Comparison of ENCODE assay signal across 9 cellular contexts in the genomic region with DNA sequence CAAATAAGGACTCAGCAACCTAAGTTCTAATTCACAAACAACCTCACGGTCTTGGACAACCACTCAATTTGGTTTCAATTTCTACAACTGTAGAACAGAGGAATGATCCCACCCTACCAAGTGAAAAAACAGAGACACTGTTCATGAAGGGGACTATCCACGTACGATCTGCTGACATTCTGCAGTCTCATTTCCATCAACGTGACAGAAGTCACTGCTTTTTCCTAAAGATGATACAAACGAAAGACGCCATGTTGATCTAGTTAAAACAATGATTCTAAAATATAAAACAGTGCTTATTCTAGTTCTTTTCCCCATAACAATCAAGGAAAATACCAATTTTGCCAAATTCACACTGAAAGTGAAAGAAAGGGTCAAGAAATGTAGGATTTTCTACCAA. TPM values are rescaled to one million over a fixed set of nuclear protein-coding genes. Genes with fewer than 3 reads are reported as not detected.
A peak's percentile ranks its signal among the peaks of the same experiment; 100 is the strongest.
DNase-seq lines count a peak whose midpoint lies in the region; ATAC-seq, FAIRE-seq and TF ChIP-seq lines count a peak whose summit lies in the region.
"Had no signal": no experiment of that assay in that cellular context is flagged by ENCODE, and none has a peak within 500 bp of the region (broad histone marks: within the 10 kb centered on the region; RNA-seq: fewer than 3 reads in every experiment).

No MANE protein-coding gene starts in this region.

- H3K4me3 ChIP-seq in right cardiac atrium (ENCODE audit: low read length) = no peak overlapping the region
- H3K4me3 ChIP-seq: adrenal gland had no signal

- intact Hi-C loops in right cardiac atrium (cut with DNase I) = loop anchor here in 1 of 4 donors (5.0 kb wide), 1 partner anchor 34 kb away; no protein-coding TSS in a partner anchor

- TF ChIP-seq CTCF in HFFc6 (IDR thresholded peaks at IDR 0.05) (no peak), D721Med (IDR thresholded peaks at IDR 0.05; ENCODE audit: insufficient read depth, missing control alignments) (no peak)

- H3K36me3 Mint-ChIP-seq in HFFc6 (ENCODE audit: low read depth) (peaks cover 54% of the 10 kb centered on the region), T-helper 17 cell (ENCODE audit: low read depth) (no peaks in the 10 kb centered on the region)
- H3K36me3 Mint-ChIP-seq in stimulated activated memory B cell treated with anti-CD40 and anti-IgM and Interleukin-4, amounts not matched to agents 10 μg/mL and 1 μg/mL and 100 μg/mL, for 72 hours = peaks cover 26% of the 10 kb centered on the region

- peak overlapping the region; percentile 57 for H3K4me3 Mint-ChIP-seq in HFFc6
- peak overlapping the region; percentile 19 for H3K4me3 Mint-ChIP-seq in T-helper 17 cell
- H3K4me3 Mint-ChIP-seq in stimulated activated memory B cell treated with anti-CD40 and anti-IgM and Interleukin-4, amounts not matched to agents 10 μg/mL and 1 μg/mL and 100 μg/mL, for 72 hours = no peak overlapping the region

- 76% methylated on average over 6 of the region's 6 CpGs for WGBS in right cardiac atrium

- H3K4me1 ChIP-seq in right cardiac atrium (ENCODE audit: control insufficient read depth, insufficient read depth, low read length) = peaks cover 25% of the 10 kb centered on the region

- ATAC-seq in T-helper 17 cell = no peak
- ATAC-seq in right cardiac atrium = no peak
- ATAC-seq in stimulated activated memory B cell treated with anti-CD40 and anti-IgM and Interleukin-4, amounts not matched to agents 10 μg/mL and 1 μg/mL and 100 μg/mL, for 72 hours = no peak
- ATAC-seq in HG03469 (IDR thresholded peaks at IDR 0.05; ENCODE audit: unreplicated experiment) = no peak

- H3K4me1 Mint-ChIP-seq in HFFc6 (ENCODE audit: low read depth) = peaks cover 91% of the 10 kb centered on the region
- peaks cover 35% of the 10 kb centered on the region for H3K4me1 Mint-ChIP-seq in T-helper 17 cell
- peaks cover 60% of the 10 kb centered on the region for H3K4me1 Mint-ChIP-seq in stimulated activated memory B cell treated with anti-CD40 and anti-IgM and Interleukin-4, amounts not matched to agents 10 μg/mL and 1 μg/mL and 100 μg/mL, for 72 hours

- H3K9me3 ChIP-seq in T-helper 17 cell (ENCODE audit: control insufficient read depth, low read length, poor library complexity, severe bottlenecking) (no peaks in the 10 kb centered on the region), right cardiac atrium (ENCODE audit: control insufficient read depth, low read length) (no peaks in the 10 kb centered on the region)
- H3K9me3 ChIP-seq: adrenal gland had no signal

- H3K9me3 Mint-ChIP-seq in HFFc6 = peaks cover 3% of the 10 kb centered on the region; the same call in 1 of the 2 replicates
- H3K9me3 Mint-ChIP-seq in stimulated activated memory B cell treated with anti-CD40 and anti-IgM and Interleukin-4, amounts not matched to agents 10 μg/mL and 1 μg/mL and 100 μg/mL, for 72 hours = no peaks in the 10 kb centered on the region

- H3K27me3 Mint-ChIP-seq in HFFc6 (ENCODE audit: insufficient read depth) (peaks cover 10% of the 10 kb centered on the region), T-helper 17 cell (no peaks in the 10 kb centered on the region)
- H3K27me3 Mint-ChIP-seq in stimulated activated memory B cell treated with anti-CD40 and anti-IgM and Interleukin-4, amounts not matched to agents 10 μg/mL and 1 μg/mL and 100 μg/mL, for 72 hours = no peaks in the 10 kb centered on the region

- peak overlapping the region; percentile 87 for H3K27ac ChIP-seq in right cardiac atrium (ENCODE audit: low read length)

- no peak for FAIRE-seq in D721Med (lab: Jason Lieb, UNC)

- H3K27ac Mint-ChIP-seq in HFFc6 (peak overlapping the region; percentile 99), T-helper 17 cell (peak overlapping the region; percentile 88)
- H3K27ac Mint-ChIP-seq in stimulated activated memory B cell treated with anti-CD40 and anti-IgM and Interleukin-4, amounts not matched to agents 10 μg/mL and 1 μg/mL and 100 μg/mL, for 72 hours = peak overlapping the region; percentile 91

- H3K27me3 ChIP-seq in right cardiac atrium (ENCODE audit: control insufficient read depth, insufficient read depth) = no peaks in the 10 kb centered on the region
- H3K27me3 ChIP-seq: adrenal gland had no signal

- DNase-seq in HFFc6 = no peak
- DNase-seq in T-helper 17 cell = no peak
- DNase-seq in right cardiac atrium = no peak
- no peak for DNase-seq in D721Med (ENCODE audit: insufficient read length, low spot score)
- no peak for DNase-seq in dedifferentiated amniotic fluid mesenchymal stem cell (ENCODE audit: extremely low spot score)
- DNase-seq: adrenal gland, NCI-H1105 treated with DMSO at 0.1 percent for 48 hours had no signal

RNA-seq across cellular contexts. Expression of gene CORO1C, which starts 38.1 kb away (rescaled TPM):
- 100 to 1,000 TPM; 541 to 709 (median 649) TPM for total RNA-seq in HFFc6 (2021; fragmentation: NEBNext Ultra II Directional; extraction: Animal tissue kit (Norgen Biotek cat#: 25700))
- total RNA-seq in T-helper 17 cell (10 to 100 TPM; 13.3 to 61.1 TPM), right cardiac atrium (100 to 1,000 TPM in 2 of 4 donors, 10 to 100 TPM in 2; 85.1 to 122 (median 93.6) TPM)
- 24.8 TPM for polyA plus RNA-seq in right cardiac atrium

RNA-seq across cellular contexts. Expression of gene SELPLG, which starts 59.5 kb away (rescaled TPM):
- total RNA-seq in HFFc6 (2021; fragmentation: NEBNext Ultra II Directional; extraction: Animal tissue kit (Norgen Biotek cat#: 25700)) = 1 to 10 TPM; 6.2 to 8.1 (median 7.1) TPM
- 100 to 1,000 TPM in 1 of 2 donors, 10 to 100 TPM in 1; 91.3 to 131 TPM for total RNA-seq in T-helper 17 cell
- total RNA-seq in right cardiac atrium = 1 to 10 TPM; 2.9 to 6.2 (median 4.7) TPM
- 1.9 TPM for polyA plus RNA-seq in right cardiac atrium

Comparison
In these comparisons a context has a peak if more than half of its experiments do, and no peak if none do; other contexts are left out.
1. RNA of gene CORO1C, which starts 38.1 kb away (total RNA-seq): 541 to 709 TPM in HFFc6; 85.1 to 122 TPM in right cardiac atrium and 13.3 to 61.1 TPM in T-helper 17 cell; every median in the first group is over 4 times any median in the second.
2. RNA of gene SELPLG, which starts 59.5 kb away (total RNA-seq): 91.3 to 131 TPM in T-helper 17 cell; 6.2 to 8.1 TPM in HFFc6 and 2.9 to 6.2 TPM in right cardiac atrium; every median in the first group is over 10 times any median in the second.
3. Peak in every context shown above with its lines, with median percentiles within 50 percentile points of each other: H3K27ac Mint-ChIP-seq.